In genomic region chrX:11766487-11766886, GRCh38 we compare ENCODE assay signal across 20 cellular contexts. TPM values are rescaled to one million over a fixed set of nuclear protein-coding genes. Genes with fewer than 3 reads are reported as not detected.
DNase-seq lines count a peak whose midpoint lies in the region; ATAC-seq lines count a peak whose summit lies in the region.
"Had no signal": no experiment of that assay in that cellular context is flagged by ENCODE, and none has a peak within 500 bp of the region (broad histone marks: within the 10 kb centered on the region; RNA-seq: fewer than 3 reads in every experiment).

No MANE protein-coding gene starts in this region.

- peaks cover 47% of the 10 kb centered on the region for H3K36me3 Mint-ChIP-seq in T-cell
- H3K36me3 Mint-ChIP-seq in activated T-cell treated with anti-CD3 and anti-CD28 coated beads, Interleukin-2, amount 50 U/mL, for 72 hours (ENCODE audit: insufficient read depth in 2 of 2) = peaks cover 27 to 43% of the 10 kb centered on the region in 2 donors

- no peaks in the 10 kb centered on the region for H3K27me3 ChIP-seq in effector memory CD4-positive, alpha-beta T cell (replicated peaks; ENCODE audit: control insufficient read depth, insufficient read depth, low read length, poor library complexity, severe bottlenecking)
- H3K27me3 ChIP-seq: right lobe of liver had no signal

- peak overlapping the region; percentile 5 for H3K27ac ChIP-seq in effector memory CD4-positive, alpha-beta T cell (ENCODE audit: insufficient read depth, low read length, poor library complexity, severe bottlenecking)
- H3K27ac ChIP-seq: 22Rv1, parathyroid adenoma, right lobe of liver, WERI-Rb-1 had no signal

- H3K9me3 Mint-ChIP-seq in T-cell = no peaks in the 10 kb centered on the region
- H3K9me3 Mint-ChIP-seq in activated T-cell treated with anti-CD3 and anti-CD28 coated beads, Interleukin-2, amount 50 U/mL, for 72 hours = no peaks in the 10 kb centered on the region

- CTCF ChIA-PET in T-cell (lab: Charles Lee) = interaction anchor here (0.7 to 1.5 kb wide), 6 partner anchors 9 to 235 kb away, joined by 3 to 7 read pairs (median 5); partner anchors contain the start of gene MSL3 (in 1 of the 2)

- no peaks in the 10 kb centered on the region for H3K9me3 ChIP-seq in effector memory CD4-positive, alpha-beta T cell (ENCODE audit: control insufficient read depth, low read length)
- H3K9me3 ChIP-seq: right lobe of liver had no signal

- peak; percentile 11 to 18 for ATAC-seq in activated CD4-positive, CD25-positive, alpha-beta regulatory T cell treated with anti-CD3 and anti-CD28 coated beads, Interleukin-2, amount 50 U/mL, for 24 hours
- ATAC-seq in T-cell (replicated peaks in 1 of 4) (peak; percentile 44 to 57 (median 48)), HG02759 (IDR thresholded peaks at IDR 0.05; ENCODE audit: unreplicated experiment) (no peak), GM19397 (IDR thresholded peaks at IDR 0.05; ENCODE audit: unreplicated experiment) (no peak)
- ATAC-seq in activated T-cell treated with anti-CD3 and anti-CD28 coated beads, Interleukin-2, amount 50 U/mL, for 72 hours (replicated peaks in 1 of 2) = peak in 1 of 2 donors; percentile 21
- ATAC-seq: right lobe of liver had no signal

- POLR2A ChIA-PET in T-cell (lab: Charles Lee) = no interaction called here

- H3K36me3 ChIP-seq in effector memory CD4-positive, alpha-beta T cell (ENCODE audit: control insufficient read depth, insufficient read depth, low read length) = peaks cover 27% of the 10 kb centered on the region

- DNase-seq in activated CD4-positive, CD25-positive, alpha-beta regulatory T cell (lab: John Stamatoyannopoulos, UW) = no peak
- DNase-seq in T-cell (peak in 13 of 34 experiments; percentile 16 to 37 (median 29)), NCI-H1436 treated with DMSO at 0.1 percent for 48 hours (lab: John Stamatoyannopoulos, UW) (no peak)
- no peak for DNase-seq in activated T-cell treated with anti-CD3 and anti-CD28 coated beads, Interleukin-2, amount 50 U/mL, for 72 hours
- no peak for DNase-seq in effector memory CD4-positive, alpha-beta T cell
- DNase-seq: caudate nucleus, DMS 273 treated with DMSO at 0.1 percent for 48 hours, HCEC 1CT, mammary epithelial cell, NCI-H146, NCI-H2171, OCI-M1, right lobe of liver, SHP77, WERI-Rb-1 had no signal

- H3K27me3 Mint-ChIP-seq in T-cell = no peaks in the 10 kb centered on the region
- H3K27me3 Mint-ChIP-seq in activated T-cell treated with anti-CD3 and anti-CD28 coated beads, Interleukin-2, amount 50 U/mL, for 72 hours (ENCODE audit: low read depth) = no peaks in the 10 kb centered on the region

- H3K4me3 Mint-ChIP-seq in T-cell = peak overlapping the region; percentile 80 to 95 (median 82)
- peak overlapping the region; percentile 88 to 97 for H3K4me3 Mint-ChIP-seq in activated T-cell treated with anti-CD3 and anti-CD28 coated beads, Interleukin-2, amount 50 U/mL, for 72 hours

- peaks cover 13% of the 10 kb centered on the region for H3K4me1 ChIP-seq in effector memory CD4-positive, alpha-beta T cell (ENCODE audit: control insufficient read depth, insufficient read depth, low read length, poor library complexity, severe bottlenecking)
- H3K4me1 ChIP-seq: parathyroid adenoma, right lobe of liver had no signal

- H3K4me1 Mint-ChIP-seq in T-cell = peaks cover 70 to 75% (median 74%) of the 10 kb centered on the region in 3 donors
- peaks cover 77% of the 10 kb centered on the region for H3K4me1 Mint-ChIP-seq in activated T-cell treated with anti-CD3 and anti-CD28 coated beads, Interleukin-2, amount 50 U/mL, for 72 hours (ENCODE audit: low read depth)

- H3K4me3 ChIP-seq in effector memory CD4-positive, alpha-beta T cell (ENCODE audit: insufficient read depth, low read depth, low read length, poor library complexity, severe bottlenecking) = no peak overlapping the region
- H3K4me3 ChIP-seq: right lobe of liver had no signal

- H3K27ac Mint-ChIP-seq in T-cell = peak overlapping the region; percentile 95 to 97
- peak overlapping the region; percentile 89 for H3K27ac Mint-ChIP-seq in activated T-cell treated with anti-CD3 and anti-CD28 coated beads, Interleukin-2, amount 50 U/mL, for 72 hours

RNA-seq across cellular contexts. Expression of gene MSL3, which starts 8.4 kb away (rescaled TPM):
- total RNA-seq in T-cell = 100 to 1,000 TPM; 109 to 140 (median 133) TPM
- 100 to 1,000 TPM; 101 TPM for total RNA-seq in activated T-cell treated with anti-CD3 and anti-CD28 coated beads, Interleukin-2, amount 50 U/mL, for 72 hours

Comparison
In these comparisons a context has a peak if more than half of its experiments do, and no peak if none do; other contexts are left out.
1. ATAC-seq: peak in activated CD4-positive, CD25-positive, alpha-beta regulatory T cell treated with anti-CD3 and anti-CD28 coated beads, Interleukin-2, amount 50 U/mL, for 24 hours (2 of 2) and T-cell (4 of 4); none in HG02759 (single experiment) and GM19397 (single experiment).